8 cellular contexts compared by ENCODE assay signal in the genomic region with DNA sequence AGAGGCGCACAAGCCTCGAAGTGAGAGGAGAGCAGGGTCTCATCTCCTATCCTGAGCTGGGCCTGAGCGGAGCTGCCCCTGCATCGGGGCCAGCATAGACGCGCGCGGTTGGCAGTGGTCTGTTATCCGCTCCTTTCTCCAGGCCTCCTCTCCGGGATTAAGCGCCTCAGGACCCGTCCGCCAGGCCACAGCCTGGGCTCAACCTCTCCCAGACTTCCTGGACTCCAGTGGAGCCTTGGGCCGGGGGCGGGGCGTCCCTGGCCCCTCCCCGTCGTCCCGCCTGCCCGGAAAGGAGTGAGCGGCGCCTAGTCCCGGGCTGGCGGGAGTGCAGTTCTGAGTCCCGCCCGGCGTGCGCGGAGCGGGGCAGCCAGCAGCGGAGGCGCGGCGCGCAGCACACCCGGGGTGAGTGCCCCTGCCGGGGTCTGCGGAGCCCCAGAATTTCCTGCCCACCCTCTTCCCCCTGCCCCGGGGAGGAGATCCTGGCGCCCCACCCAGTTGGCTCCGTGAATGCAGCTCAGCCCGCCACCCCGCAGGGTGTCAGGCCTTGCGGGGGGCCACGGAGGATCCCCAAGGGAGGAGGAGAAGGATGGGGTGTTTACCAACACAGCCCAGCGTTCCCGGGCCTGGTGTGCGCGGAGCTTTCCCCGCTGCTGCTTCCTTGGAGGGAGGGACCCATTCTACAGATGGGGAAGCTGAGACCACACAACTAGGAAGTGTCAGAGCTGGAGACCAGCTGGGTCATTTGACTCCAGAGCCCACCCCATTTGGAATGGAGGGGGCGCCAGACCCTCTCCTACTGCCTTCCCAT. TPM values are rescaled to one million over a fixed set of nuclear protein-coding genes. Genes with fewer than 3 reads are reported as not detected.
DNase-seq lines count a peak whose midpoint lies in the region; ATAC-seq, FAIRE-seq and TF ChIP-seq lines count a peak whose summit lies in the region.

A gene with protein sequence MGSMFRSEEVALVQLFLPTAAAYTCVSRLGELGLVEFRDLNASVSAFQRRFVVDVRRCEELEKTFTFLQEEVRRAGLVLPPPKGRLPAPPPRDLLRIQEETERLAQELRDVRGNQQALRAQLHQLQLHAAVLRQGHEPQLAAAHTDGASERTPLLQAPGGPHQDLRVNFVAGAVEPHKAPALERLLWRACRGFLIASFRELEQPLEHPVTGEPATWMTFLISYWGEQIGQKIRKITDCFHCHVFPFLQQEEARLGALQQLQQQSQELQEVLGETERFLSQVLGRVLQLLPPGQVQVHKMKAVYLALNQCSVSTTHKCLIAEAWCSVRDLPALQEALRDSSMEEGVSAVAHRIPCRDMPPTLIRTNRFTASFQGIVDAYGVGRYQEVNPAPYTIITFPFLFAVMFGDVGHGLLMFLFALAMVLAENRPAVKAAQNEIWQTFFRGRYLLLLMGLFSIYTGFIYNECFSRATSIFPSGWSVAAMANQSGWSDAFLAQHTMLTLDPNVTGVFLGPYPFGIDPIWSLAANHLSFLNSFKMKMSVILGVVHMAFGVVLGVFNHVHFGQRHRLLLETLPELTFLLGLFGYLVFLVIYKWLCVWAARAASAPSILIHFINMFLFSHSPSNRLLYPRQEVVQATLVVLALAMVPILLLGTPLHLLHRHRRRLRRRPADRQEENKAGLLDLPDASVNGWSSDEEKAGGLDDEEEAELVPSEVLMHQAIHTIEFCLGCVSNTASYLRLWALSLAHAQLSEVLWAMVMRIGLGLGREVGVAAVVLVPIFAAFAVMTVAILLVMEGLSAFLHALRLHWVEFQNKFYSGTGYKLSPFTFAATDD (plus strand): TSS at position 308 of the 808 bp plus-strand sequence. CDS start 2,247 bp downstream, outside the sequence.

- DNase-seq in chondrocyte (ENCODE audit: low spot score): peak; percentile 78
- peak; percentile 95 for DNase-seq in kidney
- DNase-seq in stimulated activated CD4-positive, alpha-beta T cell treated with anti-CD3 and anti-CD28 coated beads, Interleukin-1b, Interleukin-23, amount 100 ng/mL, for 1 hour (ENCODE audit: low read depth in 2 of 2): peak; percentile 9 to 34
- DNase-seq in NCI-H2107 treated with DMSO at 0.1 percent for 48 hours (lab: John Stamatoyannopoulos, UW; ENCODE audit: unreplicated experiment): no peak

- H3K4me1 ChIP-seq in KMS-11 (ENCODE audit: low read depth, poor library complexity, severe bottlenecking) (peaks cover 39% of the 10 kb centered on the region), kidney (ENCODE audit: control insufficient read depth in 1 of 2, insufficient read depth in 1 of 2, low read depth in 1 of 2, low read length in 2 of 2) (peaks cover 10 to 35% of the 10 kb centered on the region in 2 donors)

- peaks cover under 1% of the 10 kb centered on the region for H3K36me3 Mint-ChIP-seq in chondrocyte (ENCODE audit: low read depth)

- H3K9ac ChIP-seq in KMS-11 (peak within 1 kb of the TSS; percentile 70; the same call in 1 of the 2 replicates), kidney (ENCODE audit: low read length in 2 of 2) (peak within 1 kb of the TSS; percentile 89 to 91)

- no peaks in the 10 kb centered on the region for H4K20me1 ChIP-seq in KMS-11 (ENCODE audit: insufficient read depth)

- peak within 1 kb of the TSS; percentile 99 for H3K4me2 ChIP-seq in KMS-11

- H3K9me3 Mint-ChIP-seq in chondrocyte (ENCODE audit: low read depth): no peaks in the 10 kb centered on the region

- H2AFZ ChIP-seq in KMS-11 (ENCODE audit: low read depth): peak within 1 kb of the TSS; percentile 70; the same call in 1 of the 2 replicates

- no peaks in the 10 kb centered on the region for H3K27me3 ChIP-seq in KMS-11 (ENCODE audit: insufficient read depth, low read depth)

- no peaks in the 10 kb centered on the region for H3K36me3 ChIP-seq in KMS-11 (ENCODE audit: insufficient read depth)
- peaks cover 0 to 1% of the 10 kb centered on the region in 2 donors for H3K36me3 ChIP-seq in kidney (ENCODE audit: control insufficient read depth in 1 of 2, insufficient read depth in 2 of 2, low read length in 2 of 2)

- H3K27me3 Mint-ChIP-seq in chondrocyte (ENCODE audit: low read depth): no peaks in the 10 kb centered on the region

- peak within 1 kb of the TSS; percentile 85 for H3K27ac Mint-ChIP-seq in chondrocyte (ENCODE audit: unreplicated experiment)

- intact Hi-C loops in kidney (cut with DNase I): no loop called here

- peaks cover 24% of the 10 kb centered on the region for H3K4me1 Mint-ChIP-seq in chondrocyte (ENCODE audit: low read depth)

- H3K4me3 ChIP-seq in KMS-11 (IDR thresholded peaks at IDR 0.05; ENCODE audit: insufficient read depth, low read depth, low read length) (no peak within 1 kb of the TSS), WI38 (ENCODE audit: low read depth, low read length) (peak within 1 kb of the TSS; percentile 68), kidney (ENCODE audit: low read length in 2 of 2) (peak within 1 kb of the TSS; percentile 61 to 69)

- H3K27ac ChIP-seq in KMS-11 (peak within 1 kb of the TSS; percentile 73), kidney (ENCODE audit: low read depth in 2 of 2, low read length in 2 of 2) (peak within 1 kb of the TSS; percentile 88 to 90)

- H3K9me3 ChIP-seq in kidney (ENCODE audit: control insufficient read depth in 1 of 2, low read length in 2 of 2): no peaks in the 10 kb centered on the region

- FAIRE-seq in kidney (lab: Jason Lieb, UNC): no peak

- ATAC-seq in GM18861 (IDR thresholded peaks at IDR 0.05; ENCODE audit: unreplicated experiment) (peak; percentile 34), HG02981 (IDR thresholded peaks at IDR 0.05; ENCODE audit: unreplicated experiment) (no peak)

- peaks cover 12% of the 10 kb centered on the region; the same call in 1 of the 2 replicates for H3K79me2 ChIP-seq in KMS-11 (ENCODE audit: insufficient read depth, low read depth)

- TF ChIP-seq CTCF in KMS-11 (conservative IDR thresholded peaks at IDR 0.05; ENCODE audit: low read depth, low read length) (no peak), WI38 (IDR thresholded peaks at IDR 0.05; ENCODE audit: low read depth, low read length) (no peak), chondrocyte (IDR thresholded peaks at IDR 0.05) (peak; percentile 15), kidney (IDR thresholded peaks at IDR 0.05; ENCODE audit: borderline replicate concordance, extremely low read depth, insufficient read depth) (no peak)

- peak within 1 kb of the TSS; percentile 72 for H3K4me3 Mint-ChIP-seq in chondrocyte (ENCODE audit: unreplicated experiment)

RNA-seq across cellular contexts. Expression of the gene that starts here (rescaled TPM):
- total RNA-seq in chondrocyte (52.3 to 73.2 TPM (median 66.5 TPM) in 3 replicates), kidney (97.1 TPM)
- polyA plus RNA-seq in kidney (ENCODE audit: insufficient read depth, low read depth, low replicate concordance): 36.3 TPM
